ENCODE assay signal across 1 cellular context in the genomic region with DNA sequence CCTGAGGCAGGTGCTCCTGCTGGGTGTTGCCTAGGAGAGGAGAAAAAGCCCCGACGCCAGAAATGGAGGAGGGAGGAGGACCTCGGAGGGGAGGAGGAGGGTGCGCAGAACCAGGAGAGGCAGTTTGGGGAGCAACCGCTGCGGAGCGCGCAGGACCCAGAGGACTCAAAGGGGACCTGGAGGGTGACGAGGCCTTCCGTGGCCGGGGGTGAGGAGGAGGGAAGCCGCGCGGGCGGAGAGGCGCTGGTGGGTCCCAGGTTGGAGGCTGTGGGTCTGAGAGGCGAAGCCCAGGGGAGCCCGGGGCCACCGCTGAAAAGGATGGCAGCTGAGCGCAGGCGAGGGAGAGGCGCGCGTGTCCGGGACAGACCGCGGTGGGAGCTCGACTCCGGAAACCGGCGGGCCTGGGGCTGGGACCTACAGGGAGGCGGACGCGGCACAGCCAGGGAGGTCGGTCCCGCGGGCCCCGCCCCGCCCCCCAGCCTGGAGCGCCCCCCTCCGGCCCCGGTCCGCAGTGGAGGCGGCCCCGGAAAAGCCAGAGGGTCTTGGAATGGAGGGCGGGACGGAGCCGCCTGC.
TF ChIP-seq lines count a peak whose summit lies in the region.

No MANE protein-coding gene starts in this region.

TF ChIP-seq in HepG2, 621 proteins besides CTCF, POLR2A, EP300 and RAD21 (continues in another document):
- TF ChIP-seq MATR3 (CRISPR knock-in tag; IDR thresholded peaks at IDR 0.05) (no peak), ZBTB2 (CRISPR knock-in tag; IDR thresholded peaks at IDR 0.05; ENCODE audit: low read depth) (peak; percentile 55; the same call in 1 of the 2 replicates), ZFY (CRISPR knock-in tag; IDR thresholded peaks at IDR 0.05) (peak; percentile 39; the same call in 1 of the 2 replicates), ZNF773 (CRISPR knock-in tag; IDR thresholded peaks at IDR 0.05; ENCODE audit: borderline replicate concordance) (no peak), FLYWCH1 (CRISPR knock-in tag; IDR thresholded peaks at IDR 0.05) (no peak), MAFF (IDR thresholded peaks at IDR 0.05; ENCODE audit: low read depth, low read length) (no peak), HNRNPL (IDR thresholded peaks at IDR 0.05; ENCODE audit: low read depth, low read length) (0 out of 2 replicates have a peak, but pooled peaks have one; percentile 62), NFE2 (CRISPR knock-in tag; IDR thresholded peaks at IDR 0.05) (no peak), KLF15 (CRISPR knock-in tag; IDR thresholded peaks at IDR 0.05; ENCODE audit: borderline replicate concordance) (no peak), ZNF446 (CRISPR knock-in tag; IDR thresholded peaks at IDR 0.05) (no peak), CENPX (CRISPR knock-in tag; IDR thresholded peaks at IDR 0.05) (no peak), ZFYVE20 (CRISPR knock-in tag; IDR thresholded peaks at IDR 0.05; ENCODE audit: borderline replicate concordance, low read depth) (no peak), ATF1 (CRISPR knock-in tag; IDR thresholded peaks at IDR 0.05) (no peak), ZNF274 (CRISPR knock-in tag; IDR thresholded peaks at IDR 0.05) (no peak), ZNF782 (CRISPR knock-in tag; IDR thresholded peaks at IDR 0.05; ENCODE audit: borderline replicate concordance) (no peak), MYC (CRISPR knock-in tag; IDR thresholded peaks at IDR 0.05; ENCODE audit: borderline replicate concordance) (no peak), ZNF138 (CRISPR knock-in tag; IDR thresholded peaks at IDR 0.05; ENCODE audit: low read depth) (no peak), ZNF709 (CRISPR knock-in tag; IDR thresholded peaks at IDR 0.05) (peak; percentile 1; the same call in 1 of the 2 replicates), ZNF260 (CRISPR knock-in tag; IDR thresholded peaks at IDR 0.05; ENCODE audit: borderline replicate concordance, low read depth) (no peak), PRDM4 (CRISPR knock-in tag; IDR thresholded peaks at IDR 0.05; ENCODE audit: borderline replicate concordance) (no peak), HCFC1 (IDR thresholded peaks at IDR 0.05; ENCODE audit: low read depth, low read length) (no peak), JUND (CRISPR knock-in tag; IDR thresholded peaks at IDR 0.05) (no peak), POLR2AphosphoS5 (IDR thresholded peaks at IDR 0.05; ENCODE audit: low read depth, low read length) (0 out of 2 replicates have a peak, but pooled peaks have one; percentile 25), MAZ (IDR thresholded peaks at IDR 0.05; ENCODE audit: borderline replicate concordance, low read depth, low read length) (no peak), MAZ (CRISPR knock-in tag; IDR thresholded peaks at IDR 0.05; ENCODE audit: low read depth) (no peak), FOSL1 (CRISPR knock-in tag; IDR thresholded peaks at IDR 0.05; ENCODE audit: borderline replicate concordance) (no peak), ZNF792 (CRISPR knock-in tag; IDR thresholded peaks at IDR 0.05) (no peak), ZKSCAN8 (CRISPR knock-in tag; IDR thresholded peaks at IDR 0.05; ENCODE audit: borderline replicate concordance) (no peak), KDM5B (CRISPR knock-in tag; IDR thresholded peaks at IDR 0.05; ENCODE audit: borderline replicate concordance) (0 out of 2 replicates have a peak, but pooled peaks have one; percentile 6), NFATC3 (CRISPR knock-in tag; IDR thresholded peaks at IDR 0.05) (no peak), KAT2B (IDR thresholded peaks at IDR 0.05; ENCODE audit: borderline replicate concordance, low read depth, low read length) (no peak), ZSCAN9 (CRISPR knock-in tag; IDR thresholded peaks at IDR 0.05; ENCODE audit: borderline replicate concordance) (no peak), PHF8 (CRISPR knock-in tag; IDR thresholded peaks at IDR 0.05) (no peak; the same call in 1 of the 2 replicates), GFI1 (CRISPR knock-in tag; IDR thresholded peaks at IDR 0.05; ENCODE audit: borderline replicate concordance) (0 out of 2 replicates have a peak, but pooled peaks have one; percentile 7), SP5 (CRISPR knock-in tag; IDR thresholded peaks at IDR 0.05; ENCODE audit: borderline replicate concordance, low read depth) (no peak), NFKBIZ (CRISPR knock-in tag; IDR thresholded peaks at IDR 0.05) (0 out of 2 replicates have a peak, but pooled peaks have one; percentile 19), AGO2 (optimal IDR thresholded peaks at IDR 0.05; ENCODE audit: low read depth, low read length) (peak; percentile 45)
- TF ChIP-seq, protein P1, sequence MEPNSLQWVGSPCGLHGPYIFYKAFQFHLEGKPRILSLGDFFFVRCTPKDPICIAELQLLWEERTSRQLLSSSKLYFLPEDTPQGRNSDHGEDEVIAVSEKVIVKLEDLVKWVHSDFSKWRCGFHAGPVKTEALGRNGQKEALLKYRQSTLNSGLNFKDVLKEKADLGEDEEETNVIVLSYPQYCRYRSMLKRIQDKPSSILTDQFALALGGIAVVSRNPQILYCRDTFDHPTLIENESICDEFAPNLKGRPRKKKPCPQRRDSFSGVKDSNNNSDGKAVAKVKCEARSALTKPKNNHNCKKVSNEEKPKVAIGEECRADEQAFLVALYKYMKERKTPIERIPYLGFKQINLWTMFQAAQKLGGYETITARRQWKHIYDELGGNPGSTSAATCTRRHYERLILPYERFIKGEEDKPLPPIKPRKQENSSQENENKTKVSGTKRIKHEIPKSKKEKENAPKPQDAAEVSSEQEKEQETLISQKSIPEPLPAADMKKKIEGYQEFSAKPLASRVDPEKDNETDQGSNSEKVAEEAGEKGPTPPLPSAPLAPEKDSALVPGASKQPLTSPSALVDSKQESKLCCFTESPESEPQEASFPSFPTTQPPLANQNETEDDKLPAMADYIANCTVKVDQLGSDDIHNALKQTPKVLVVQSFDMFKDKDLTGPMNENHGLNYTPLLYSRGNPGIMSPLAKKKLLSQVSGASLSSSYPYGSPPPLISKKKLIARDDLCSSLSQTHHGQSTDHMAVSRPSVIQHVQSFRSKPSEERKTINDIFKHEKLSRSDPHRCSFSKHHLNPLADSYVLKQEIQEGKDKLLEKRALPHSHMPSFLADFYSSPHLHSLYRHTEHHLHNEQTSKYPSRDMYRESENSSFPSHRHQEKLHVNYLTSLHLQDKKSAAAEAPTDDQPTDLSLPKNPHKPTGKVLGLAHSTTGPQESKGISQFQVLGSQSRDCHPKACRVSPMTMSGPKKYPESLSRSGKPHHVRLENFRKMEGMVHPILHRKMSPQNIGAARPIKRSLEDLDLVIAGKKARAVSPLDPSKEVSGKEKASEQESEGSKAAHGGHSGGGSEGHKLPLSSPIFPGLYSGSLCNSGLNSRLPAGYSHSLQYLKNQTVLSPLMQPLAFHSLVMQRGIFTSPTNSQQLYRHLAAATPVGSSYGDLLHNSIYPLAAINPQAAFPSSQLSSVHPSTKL (CRISPR knock-in tag; IDR thresholded peaks at IDR 0.05): no peak
- TF ChIP-seq, protein P2, sequence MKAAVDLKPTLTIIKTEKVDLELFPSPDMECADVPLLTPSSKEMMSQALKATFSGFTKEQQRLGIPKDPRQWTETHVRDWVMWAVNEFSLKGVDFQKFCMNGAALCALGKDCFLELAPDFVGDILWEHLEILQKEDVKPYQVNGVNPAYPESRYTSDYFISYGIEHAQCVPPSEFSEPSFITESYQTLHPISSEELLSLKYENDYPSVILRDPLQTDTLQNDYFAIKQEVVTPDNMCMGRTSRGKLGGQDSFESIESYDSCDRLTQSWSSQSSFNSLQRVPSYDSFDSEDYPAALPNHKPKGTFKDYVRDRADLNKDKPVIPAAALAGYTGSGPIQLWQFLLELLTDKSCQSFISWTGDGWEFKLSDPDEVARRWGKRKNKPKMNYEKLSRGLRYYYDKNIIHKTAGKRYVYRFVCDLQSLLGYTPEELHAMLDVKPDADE (CRISPR knock-in tag; IDR thresholded peaks at IDR 0.05): no peak
- TF ChIP-seq, protein P3, sequence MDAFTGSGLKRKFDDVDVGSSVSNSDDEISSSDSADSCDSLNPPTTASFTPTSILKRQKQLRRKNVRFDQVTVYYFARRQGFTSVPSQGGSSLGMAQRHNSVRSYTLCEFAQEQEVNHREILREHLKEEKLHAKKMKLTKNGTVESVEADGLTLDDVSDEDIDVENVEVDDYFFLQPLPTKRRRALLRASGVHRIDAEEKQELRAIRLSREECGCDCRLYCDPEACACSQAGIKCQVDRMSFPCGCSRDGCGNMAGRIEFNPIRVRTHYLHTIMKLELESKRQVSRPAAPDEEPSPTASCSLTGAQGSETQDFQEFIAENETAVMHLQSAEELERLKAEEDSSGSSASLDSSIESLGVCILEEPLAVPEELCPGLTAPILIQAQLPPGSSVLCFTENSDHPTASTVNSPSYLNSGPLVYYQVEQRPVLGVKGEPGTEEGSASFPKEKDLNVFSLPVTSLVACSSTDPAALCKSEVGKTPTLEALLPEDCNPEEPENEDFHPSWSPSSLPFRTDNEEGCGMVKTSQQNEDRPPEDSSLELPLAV (CRISPR knock-in tag; conservative IDR thresholded peaks at IDR 0.05; ENCODE audit: low read depth): no peak
- TF ChIP-seq, protein P4, sequence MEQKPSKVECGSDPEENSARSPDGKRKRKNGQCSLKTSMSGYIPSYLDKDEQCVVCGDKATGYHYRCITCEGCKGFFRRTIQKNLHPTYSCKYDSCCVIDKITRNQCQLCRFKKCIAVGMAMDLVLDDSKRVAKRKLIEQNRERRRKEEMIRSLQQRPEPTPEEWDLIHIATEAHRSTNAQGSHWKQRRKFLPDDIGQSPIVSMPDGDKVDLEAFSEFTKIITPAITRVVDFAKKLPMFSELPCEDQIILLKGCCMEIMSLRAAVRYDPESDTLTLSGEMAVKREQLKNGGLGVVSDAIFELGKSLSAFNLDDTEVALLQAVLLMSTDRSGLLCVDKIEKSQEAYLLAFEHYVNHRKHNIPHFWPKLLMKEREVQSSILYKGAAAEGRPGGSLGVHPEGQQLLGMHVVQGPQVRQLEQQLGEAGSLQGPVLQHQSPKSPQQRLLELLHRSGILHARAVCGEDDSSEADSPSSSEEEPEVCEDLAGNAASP (CRISPR knock-in tag; IDR thresholded peaks at IDR 0.05; ENCODE audit: borderline replicate concordance): no peak
- TF ChIP-seq, protein P5, sequence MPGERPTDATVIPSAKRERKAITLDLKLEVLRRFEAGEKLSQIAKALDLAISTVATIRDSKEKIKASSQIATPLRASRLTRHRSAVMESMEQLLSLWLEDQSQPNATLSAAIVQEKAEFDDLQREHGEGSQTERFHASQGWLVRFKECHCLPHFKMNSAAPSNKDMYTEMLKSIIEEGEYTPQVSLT (CRISPR knock-in tag; IDR thresholded peaks at IDR 0.05; ENCODE audit: borderline replicate concordance, low read depth): no peak
- TF ChIP-seq, protein P6, sequence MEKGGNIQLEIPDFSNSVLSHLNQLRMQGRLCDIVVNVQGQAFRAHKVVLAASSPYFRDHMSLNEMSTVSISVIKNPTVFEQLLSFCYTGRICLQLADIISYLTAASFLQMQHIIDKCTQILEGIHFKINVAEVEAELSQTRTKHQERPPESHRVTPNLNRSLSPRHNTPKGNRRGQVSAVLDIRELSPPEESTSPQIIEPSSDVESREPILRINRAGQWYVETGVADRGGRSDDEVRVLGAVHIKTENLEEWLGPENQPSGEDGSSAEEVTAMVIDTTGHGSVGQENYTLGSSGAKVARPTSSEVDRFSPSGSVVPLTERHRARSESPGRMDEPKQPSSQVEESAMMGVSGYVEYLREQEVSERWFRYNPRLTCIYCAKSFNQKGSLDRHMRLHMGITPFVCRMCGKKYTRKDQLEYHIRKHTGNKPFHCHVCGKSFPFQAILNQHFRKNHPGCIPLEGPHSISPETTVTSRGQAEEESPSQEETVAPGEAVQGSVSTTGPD (CRISPR knock-in tag; IDR thresholded peaks at IDR 0.05): no peak
- TF ChIP-seq, protein P7, sequence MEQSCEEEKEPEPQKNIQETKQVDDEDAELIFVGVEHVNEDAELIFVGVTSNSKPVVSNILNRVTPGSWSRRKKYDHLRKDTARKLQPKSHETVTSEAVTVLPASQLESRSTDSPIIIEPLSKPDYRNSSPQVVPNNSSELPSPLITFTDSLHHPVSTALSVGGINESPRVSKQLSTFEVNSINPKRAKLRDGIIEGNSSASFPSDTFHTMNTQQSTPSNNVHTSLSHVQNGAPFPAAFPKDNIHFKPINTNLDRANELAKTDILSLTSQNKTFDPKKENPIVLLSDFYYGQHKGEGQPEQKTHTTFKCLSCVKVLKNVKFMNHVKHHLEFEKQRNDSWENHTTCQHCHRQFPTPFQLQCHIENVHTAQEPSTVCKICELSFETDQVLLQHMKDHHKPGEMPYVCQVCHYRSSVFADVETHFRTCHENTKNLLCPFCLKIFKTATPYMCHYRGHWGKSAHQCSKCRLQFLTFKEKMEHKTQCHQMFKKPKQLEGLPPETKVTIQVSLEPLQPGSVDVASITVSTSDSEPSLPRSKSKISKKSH (CRISPR knock-in tag; IDR thresholded peaks at IDR 0.05; ENCODE audit: borderline replicate concordance): no peak
